8 cellular contexts compared by ENCODE assay signal in the genomic region with DNA sequence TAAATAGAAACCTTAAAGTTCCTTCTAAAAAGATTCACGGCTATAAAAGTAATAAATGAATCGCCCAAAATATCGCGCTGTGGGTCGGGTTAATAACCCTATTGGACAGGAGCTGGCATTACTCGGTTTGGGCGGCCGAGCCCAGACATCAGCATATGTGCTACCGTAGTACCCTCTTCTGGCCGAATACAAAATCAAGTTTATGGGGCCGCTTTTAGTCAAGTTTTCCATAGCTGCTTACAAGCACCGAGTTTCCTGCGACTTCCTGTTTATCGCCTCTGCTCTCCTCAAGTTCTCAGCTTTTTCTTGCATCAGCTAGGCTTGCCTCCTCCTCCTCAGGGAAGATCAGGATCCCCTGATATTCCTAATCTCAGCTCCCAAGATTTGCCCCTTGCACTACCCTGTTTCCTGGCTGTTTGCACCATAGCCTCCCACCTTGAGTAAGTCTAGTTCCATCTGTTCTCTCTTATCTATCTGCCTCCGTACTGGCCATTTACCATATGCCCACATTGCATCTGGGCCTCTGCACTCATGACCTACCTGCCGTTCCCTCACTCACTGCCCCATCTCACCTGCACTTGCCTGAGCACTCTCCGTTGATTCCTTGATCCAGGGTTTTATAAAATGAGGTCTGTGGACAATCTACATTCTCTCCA. TPM values are rescaled to one million over a fixed set of nuclear protein-coding genes. Genes with fewer than 3 reads are reported as not detected.
A peak's percentile ranks its signal among the peaks of the same experiment; 100 is the strongest.
DNase-seq lines count a peak whose midpoint lies in the region; ATAC-seq and TF ChIP-seq lines count a peak whose summit lies in the region.

No MANE protein-coding gene starts in this region.

- peaks cover 11% of the 10 kb centered on the region; the same call in 1 of the 2 replicates for H3K9me3 Mint-ChIP-seq in HFFc6
- H3K9me3 Mint-ChIP-seq in activated CD4-positive, alpha-beta T cell treated with anti-CD3 and anti-CD28 coated beads, Interleukin-2, amount 10 ng/mL, durations not matched to agents 7 days and 5 days, result no peaks in the 10 kb centered on the region
- no peaks in the 10 kb centered on the region for H3K9me3 Mint-ChIP-seq in stimulated activated naive CD8-positive, alpha-beta T cell treated with anti-CD3 and anti-CD28 coated beads, Interleukin-15, Interleukin-2, amounts not matched to agents 100 ng/mL and 50 ng/mL, for 24 hours

- H3K4me3 Mint-ChIP-seq in HFFc6, result no peak overlapping the region
- H3K4me3 Mint-ChIP-seq in activated CD4-positive, alpha-beta T cell treated with anti-CD3 and anti-CD28 coated beads, Interleukin-2, amount 10 ng/mL, durations not matched to agents 7 days and 5 days, result peak overlapping the region; percentile 38
- peak overlapping the region; percentile 74 for H3K4me3 Mint-ChIP-seq in stimulated activated naive CD8-positive, alpha-beta T cell treated with anti-CD3 and anti-CD28 coated beads, Interleukin-15, Interleukin-2, amounts not matched to agents 100 ng/mL and 50 ng/mL, for 24 hours

- peak; percentile 90 for ATAC-seq in left ventricle myocardium superior

- intact Hi-C loops in left ventricle myocardium superior (cut with micrococcal nuclease), result no loop called here

- H3K36me3 Mint-ChIP-seq in HFFc6 (ENCODE audit: low read depth), result peaks cover 16% of the 10 kb centered on the region
- no peaks in the 10 kb centered on the region for H3K36me3 Mint-ChIP-seq in activated CD4-positive, alpha-beta T cell treated with anti-CD3 and anti-CD28 coated beads, Interleukin-2, amount 10 ng/mL, durations not matched to agents 7 days and 5 days (ENCODE audit: low read depth)
- peaks cover 4% of the 10 kb centered on the region for H3K36me3 Mint-ChIP-seq in stimulated activated naive CD8-positive, alpha-beta T cell treated with anti-CD3 and anti-CD28 coated beads, Interleukin-15, Interleukin-2, amounts not matched to agents 100 ng/mL and 50 ng/mL, for 24 hours (ENCODE audit: low read depth)

- DNase-seq in NCI-H748 (lab: John Stamatoyannopoulos, UW; ENCODE audit: unreplicated experiment), result peak; percentile 2
- no peak for DNase-seq in NCI-H748 treated with DMSO at 0.1 percent for 48 hours (lab: John Stamatoyannopoulos, UW)
- DNase-seq in HFFc6, result no peak
- peak; percentile 53 for DNase-seq in NAMALWA (ENCODE audit: low spot score)
- peak; percentile 62 for DNase-seq in activated CD4-positive, alpha-beta T cell treated with anti-CD3 and anti-CD28 coated beads, Interleukin-2, amount 10 ng/mL, durations not matched to agents 7 days and 5 days
- DNase-seq in left ventricle myocardium superior, result peak; percentile 68
- no peak for DNase-seq in retina

- H3K27me3 Mint-ChIP-seq in HFFc6 (ENCODE audit: insufficient read depth), result peaks cover 6% of the 10 kb centered on the region; the same call in 1 of the 2 replicates
- no peaks in the 10 kb centered on the region for H3K27me3 Mint-ChIP-seq in activated CD4-positive, alpha-beta T cell treated with anti-CD3 and anti-CD28 coated beads, Interleukin-2, amount 10 ng/mL, durations not matched to agents 7 days and 5 days
- H3K27me3 Mint-ChIP-seq in stimulated activated naive CD8-positive, alpha-beta T cell treated with anti-CD3 and anti-CD28 coated beads, Interleukin-15, Interleukin-2, amounts not matched to agents 100 ng/mL and 50 ng/mL, for 24 hours, result no peaks in the 10 kb centered on the region

- CTCF ChIA-PET in activated CD4-positive, alpha-beta T cell treated with anti-CD3 and anti-CD28 coated beads, Interleukin-2, amount 10 ng/mL, durations not matched to agents 7 days and 5 days (lab: Charles Lee), result interaction anchor here (0.9 to 4.2 kb wide), 10 partner anchors 9 to 193 kb away, joined by 3 to 23 read pairs (median 4); no protein-coding TSS in a partner anchor

- peak; percentile 33; the same call in 1 of the 2 replicates for TF ChIP-seq CTCF in HFFc6 (IDR thresholded peaks at IDR 0.05)

- H3K4me1 Mint-ChIP-seq in HFFc6 (ENCODE audit: low read depth), result peaks cover 9% of the 10 kb centered on the region
- peaks cover 22% of the 10 kb centered on the region for H3K4me1 Mint-ChIP-seq in activated CD4-positive, alpha-beta T cell treated with anti-CD3 and anti-CD28 coated beads, Interleukin-2, amount 10 ng/mL, durations not matched to agents 7 days and 5 days
- H3K4me1 Mint-ChIP-seq in stimulated activated naive CD8-positive, alpha-beta T cell treated with anti-CD3 and anti-CD28 coated beads, Interleukin-15, Interleukin-2, amounts not matched to agents 100 ng/mL and 50 ng/mL, for 24 hours (ENCODE audit: low read depth), result peaks cover 45% of the 10 kb centered on the region

- no peak overlapping the region for H3K27ac Mint-ChIP-seq in HFFc6
- peak overlapping the region; percentile 14 for H3K27ac Mint-ChIP-seq in activated CD4-positive, alpha-beta T cell treated with anti-CD3 and anti-CD28 coated beads, Interleukin-2, amount 10 ng/mL, durations not matched to agents 7 days and 5 days
- peak overlapping the region; percentile 83 for H3K27ac Mint-ChIP-seq in stimulated activated naive CD8-positive, alpha-beta T cell treated with anti-CD3 and anti-CD28 coated beads, Interleukin-15, Interleukin-2, amounts not matched to agents 100 ng/mL and 50 ng/mL, for 24 hours

- POLR2A ChIA-PET in activated CD4-positive, alpha-beta T cell treated with anti-CD3 and anti-CD28 coated beads, Interleukin-2, amount 10 ng/mL, durations not matched to agents 7 days and 5 days (lab: Charles Lee), result no interaction called here

RNA-seq across cellular contexts. Expression of a gene that starts 56.1 kb away (rescaled TPM):
- total RNA-seq in HFFc6 (2021; fragmentation: NEBNext Ultra II Directional; extraction: Animal tissue kit (Norgen Biotek cat#: 25700)), result 100 to 1,000 TPM; 104 to 151 (median 119) TPM
- 10 to 100 TPM; 15.0 to 18.0 TPM for total RNA-seq in activated CD4-positive, alpha-beta T cell treated with anti-CD3 and anti-CD28 coated beads, Interleukin-2, amount 10 ng/mL, durations not matched to agents 7 days and 5 days
- total RNA-seq in left ventricle myocardium superior, result 56.2 TPM

Comparison
In these comparisons a context has a peak if more than half of its experiments do, and no peak if none do; other contexts are left out.
1. DNase-seq: peak in NCI-H748 (single experiment), NAMALWA (single experiment), activated CD4-positive, alpha-beta T cell treated with anti-CD3 and anti-CD28 coated beads, Interleukin-2, amount 10 ng/mL, durations not matched to agents 7 days and 5 days (single experiment) and left ventricle myocardium superior (single experiment); none in NCI-H748 treated with DMSO at 0.1 percent for 48 hours (single experiment), HFFc6 (single experiment) and retina (single experiment).